In the genomic region with DNA sequence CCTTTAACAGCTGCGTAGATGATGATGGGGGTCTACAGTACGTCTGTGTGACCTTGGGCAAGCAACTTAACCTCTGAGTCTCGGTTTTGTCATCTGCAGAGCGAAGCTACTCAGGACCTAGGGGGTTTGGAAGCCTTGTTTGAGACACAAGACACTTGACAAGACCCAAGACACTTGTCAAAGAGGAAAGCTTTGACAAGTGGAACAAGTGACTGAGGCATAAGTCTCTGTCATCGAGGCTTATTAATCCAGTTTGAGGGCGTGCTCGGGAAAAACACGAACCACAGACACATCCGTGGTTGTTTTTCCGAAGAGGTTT, we compare ENCODE assay signal across 1 cellular context.
TF ChIP-seq lines count a peak whose summit lies in the region.

No MANE protein-coding gene starts in this region.

TF ChIP-seq in endothelial cell of umbilical vein, 7 proteins besides CTCF, POLR2A, EP300 and RAD21 (continued from another document):
- TF ChIP-seq GATA2 (IDR thresholded peaks at IDR 0.05; ENCODE audit: insufficient read depth, insufficient read length, low read depth, low read length) = no peak
- TF ChIP-seq MYC (IDR thresholded peaks at IDR 0.05; ENCODE audit: low read depth, low read length) = no peak
- TF ChIP-seq JUN (IDR thresholded peaks at IDR 0.05; ENCODE audit: borderline replicate concordance, insufficient read depth, insufficient read length, low read depth) = no peak
